ENCODE assay signal across 10 cellular contexts in the genomic region with DNA sequence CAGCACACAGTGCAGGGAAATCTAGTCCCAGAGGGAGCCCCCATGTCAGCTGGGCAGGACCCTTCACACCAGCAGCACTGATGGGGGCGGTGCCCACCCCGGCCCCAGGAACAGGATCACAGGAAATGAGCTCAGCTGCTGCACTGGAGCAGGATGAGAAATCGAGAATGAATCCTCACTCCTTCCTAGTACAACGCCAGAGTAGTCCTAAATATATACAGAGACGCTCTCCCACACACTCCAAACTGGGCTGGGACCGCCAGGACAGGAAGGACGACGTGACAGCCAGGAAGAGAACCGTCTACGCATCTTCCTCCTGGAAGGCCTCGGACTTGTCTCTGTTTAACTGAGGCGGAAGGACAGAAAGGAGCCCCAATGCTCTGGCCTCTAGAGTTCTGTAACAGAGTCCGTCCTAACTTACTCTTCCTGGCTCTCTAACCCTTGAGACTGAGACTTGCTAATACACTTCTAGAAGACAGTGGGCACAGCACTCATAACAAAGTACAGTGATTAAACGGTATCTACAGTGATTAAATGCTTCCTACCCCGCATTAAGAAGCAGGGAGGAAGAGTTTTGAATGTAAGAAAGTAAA. TPM values are rescaled to one million over a fixed set of nuclear protein-coding genes. Genes with fewer than 3 reads are reported as not detected.
DNase-seq lines count a peak whose midpoint lies in the region; ATAC-seq and TF ChIP-seq lines count a peak whose summit lies in the region.
"Had no signal": no experiment of that assay in that cellular context is flagged by ENCODE, and none has a peak within 500 bp of the region (broad histone marks: within the 10 kb centered on the region; RNA-seq: fewer than 3 reads in every experiment).

No MANE protein-coding gene starts in this region.

- H3K27ac ChIP-seq in ascending aorta (peak overlapping the region; percentile 52 to 64), hepatocyte (peak overlapping the region; percentile 51), stomach (peak overlapping the region; percentile 24 to 58 (median 46))

- peaks cover 3 to 6% of the 10 kb centered on the region in 2 donors for H3K36me3 ChIP-seq in ascending aorta
- no peaks in the 10 kb centered on the region for H3K36me3 ChIP-seq in hepatocyte (replicated peaks; ENCODE audit: insufficient read depth, low read depth)
- H3K36me3 ChIP-seq in stomach, result peaks cover 3 to 9% (median 5%) of the 10 kb centered on the region in 4 donors

- WGBS in hepatocyte (ENCODE audit: low lambda C conversion rate, missing lambda C conversion rate), result 81% methylated on average over 15 of the region's 15 CpGs
- WGBS in stomach, 5 donors, result 56 to 71% (median 65%) methylated on average over 15 of the region's 15 CpGs

- H3K27me3 ChIP-seq in ascending aorta, result no peaks in the 10 kb centered on the region
- no peaks in the 10 kb centered on the region for H3K27me3 ChIP-seq in hepatocyte
- H3K27me3 ChIP-seq in stomach, result no peaks in the 10 kb centered on the region

- H3K4me2 ChIP-seq in hepatocyte, result no peak overlapping the region

- no peaks in the 10 kb centered on the region for H3K9me2 ChIP-seq in hepatocyte (replicated peaks; ENCODE audit: insufficient read depth)

- no peak for ATAC-seq in HG02678 (IDR thresholded peaks at IDR 0.05; ENCODE audit: unreplicated experiment)
- no peak for ATAC-seq in HG03520 (IDR thresholded peaks at IDR 0.05; ENCODE audit: unreplicated experiment)
- ATAC-seq in HG03280 (IDR thresholded peaks at IDR 0.05; ENCODE audit: unreplicated experiment), result no peak

- DNase-seq in HT1080 (ENCODE audit: low read depth) (peak; percentile 92), ascending aorta (ENCODE audit: low spot score in 2 of 2) (peak in 1 of 2 donors; percentile 63), hepatocyte (ENCODE audit: low spot score) (no peak), stomach (no peak), GDM1 (lab: John Stamatoyannopoulos, UW) (no peak)
- DNase-seq: activated naive CD4-positive, alpha-beta T cell treated with anti-CD3 and anti-CD28 coated beads, Interleukin-2, amount 50 U/mL, for 16 hours; T-helper 1 cell had no signal

- no peaks in the 10 kb centered on the region for H3K9me3 ChIP-seq in ascending aorta
- H3K9me3 ChIP-seq in hepatocyte (ENCODE audit: low read depth), result no peaks in the 10 kb centered on the region
- no peaks in the 10 kb centered on the region for H3K9me3 ChIP-seq in stomach

- intact Hi-C loops in ascending aorta (cut with DNase I), result no loop called here
- intact Hi-C loops in stomach (cut with DNase I; ENCODE audit: low total_unique reads), result no loop called here

- TF ChIP-seq EP300 in stomach (IDR thresholded peaks at IDR 0.05), result no peak

- peaks cover 0 to 27% of the 10 kb centered on the region in 2 donors for H3K4me1 ChIP-seq in ascending aorta
- H3K4me1 ChIP-seq in hepatocyte (ENCODE audit: insufficient read depth), result no peaks in the 10 kb centered on the region
- peaks cover 17 to 58% (median 42%) of the 10 kb centered on the region in 4 donors for H3K4me1 ChIP-seq in stomach

- H3K4me3 ChIP-seq in ascending aorta, result peak overlapping the region in 1 of 2 donors; percentile 0
- H3K4me3 ChIP-seq in hepatocyte, result no peak overlapping the region
- no peak overlapping the region for H3K4me3 ChIP-seq in stomach

- TF ChIP-seq CTCF in ascending aorta (IDR thresholded peaks at IDR 0.05), result no peak
- no peak for TF ChIP-seq CTCF in hepatocyte (IDR thresholded peaks at IDR 0.05; ENCODE audit: poor library complexity)
- TF ChIP-seq CTCF in stomach (IDR thresholded peaks at IDR 0.05), result no peak

- no peak overlapping the region for H2AFZ ChIP-seq in hepatocyte

- peaks cover 92% of the 10 kb centered on the region for H4K20me1 ChIP-seq in hepatocyte (ENCODE audit: insufficient read depth, poor library complexity, severe bottlenecking)

- peaks cover 100% of the 10 kb centered on the region for H3K79me2 ChIP-seq in hepatocyte

- no peak for TF ChIP-seq POLR2A in stomach (IDR thresholded peaks at IDR 0.05)

RNA-seq across cellular contexts. Expression of a gene that starts 33.4 kb away (rescaled TPM):
- total RNA-seq in HT1080 (2014; rRNA removed; shearing (Covaris generic)), result 42.1 and 54.3 TPM in 2 replicates
- polyA plus RNA-seq in HT1080 (2015; cell fraction: cytosol; rRNA removed), result 53.6 and 62.3 TPM in 2 replicates
- 121 and 123 TPM in 2 replicates for polyA plus RNA-seq in HT1080 (2015; cell fraction: nucleus; rRNA removed)
- total RNA-seq in ascending aorta, result 96.5 TPM
- total RNA-seq in hepatocyte, result 41.7 and 60.6 TPM in 2 replicates
- 9.4 and 10.2 TPM in 2 replicates for polyA plus RNA-seq in hepatocyte
- total RNA-seq in stomach, result 100 to 1,000 TPM in 4 of 5 donors, 10 to 100 TPM in 1; 85.2 to 400 (median 191) TPM
- polyA plus RNA-seq in stomach, result 10 to 100 TPM; 16.3 to 23.7 (median 20.6) TPM
